In the genomic region with DNA sequence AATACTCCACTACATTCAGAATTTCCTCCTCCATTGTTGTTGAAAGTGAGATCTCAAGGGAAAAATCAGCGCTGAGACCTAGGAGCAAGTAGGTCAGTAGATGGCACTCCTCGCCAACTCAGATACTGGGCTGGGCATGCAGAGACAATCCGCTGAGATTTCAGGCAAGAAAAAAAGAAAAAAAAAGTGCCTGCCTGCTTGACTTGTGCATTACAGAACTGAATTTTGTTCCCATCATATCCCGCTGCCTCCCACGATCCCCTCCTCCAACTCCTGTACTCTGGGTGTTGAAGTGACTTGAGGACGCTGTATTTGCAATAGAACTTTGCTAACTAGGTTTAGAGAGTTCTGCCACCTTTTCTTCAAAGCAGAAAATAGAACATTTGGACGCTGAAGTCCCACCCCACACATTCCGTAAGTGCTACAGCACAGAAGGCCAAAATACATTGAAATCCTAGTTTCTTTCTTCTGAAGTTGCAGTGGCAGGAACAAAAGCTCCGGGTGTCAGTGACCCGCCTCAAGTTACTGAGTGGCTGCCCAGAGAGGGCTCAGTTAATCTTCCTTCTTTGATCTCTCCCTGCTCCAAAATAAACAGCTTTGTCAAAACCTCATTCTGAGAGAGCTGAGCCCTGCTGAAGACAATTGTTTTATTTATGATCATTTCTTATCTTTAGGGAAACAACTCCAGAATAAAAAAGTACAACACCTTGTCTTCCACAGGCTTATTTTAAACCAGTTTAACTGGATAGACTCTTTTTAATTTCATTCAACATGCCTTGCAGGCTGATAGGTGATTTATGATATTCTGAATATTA, we compare ENCODE assay signal across 1 cellular context.
A peak's percentile ranks its signal among the peaks of the same experiment; 100 is the strongest.
TF ChIP-seq lines count a peak whose summit lies in the region.

No MANE protein-coding gene starts in this region.

TF ChIP-seq in GM12878, 131 proteins besides CTCF, POLR2A, EP300 and RAD21 (continued from another document):
- TF ChIP-seq, protein P1, sequence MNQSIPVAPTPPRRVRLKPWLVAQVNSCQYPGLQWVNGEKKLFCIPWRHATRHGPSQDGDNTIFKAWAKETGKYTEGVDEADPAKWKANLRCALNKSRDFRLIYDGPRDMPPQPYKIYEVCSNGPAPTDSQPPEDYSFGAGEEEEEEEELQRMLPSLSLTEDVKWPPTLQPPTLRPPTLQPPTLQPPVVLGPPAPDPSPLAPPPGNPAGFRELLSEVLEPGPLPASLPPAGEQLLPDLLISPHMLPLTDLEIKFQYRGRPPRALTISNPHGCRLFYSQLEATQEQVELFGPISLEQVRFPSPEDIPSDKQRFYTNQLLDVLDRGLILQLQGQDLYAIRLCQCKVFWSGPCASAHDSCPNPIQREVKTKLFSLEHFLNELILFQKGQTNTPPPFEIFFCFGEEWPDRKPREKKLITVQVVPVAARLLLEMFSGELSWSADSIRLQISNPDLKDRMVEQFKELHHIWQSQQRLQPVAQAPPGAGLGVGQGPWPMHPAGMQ (IDR thresholded peaks at IDR 0.05; ENCODE audit: borderline replicate concordance), result no peak
- TF ChIP-seq CBFB (IDR thresholded peaks at IDR 0.05; ENCODE audit: low read depth) (no peak), NFYA (IDR thresholded peaks at IDR 0.05; ENCODE audit: borderline replicate concordance, low read depth, low read length) (no peak), NFIC (IDR thresholded peaks at IDR 0.05; ENCODE audit: low read depth, low read length) (no peak), JUNB (IDR thresholded peaks at IDR 0.05) (no peak), POU2F2 (IDR thresholded peaks at IDR 0.05; ENCODE audit: borderline replicate concordance, low read depth, low read length) (no peak), NRF1 (conservative IDR thresholded peaks at IDR 0.05; ENCODE audit: low read depth, low read length) (no peak), JUND (IDR thresholded peaks at IDR 0.05; ENCODE audit: low read depth, low read length) (no peak), SREBF1 (IDR thresholded peaks at IDR 0.05; ENCODE audit: low read length) (no peak), HCFC1 (IDR thresholded peaks at IDR 0.05; ENCODE audit: low read length) (no peak), LARP7 (IDR thresholded peaks at IDR 0.05) (no peak), MYB (IDR thresholded peaks at IDR 0.05; ENCODE audit: borderline replicate concordance, low read depth, low read length) (no peak), ESRRA (IDR thresholded peaks at IDR 0.05; ENCODE audit: low read length) (no peak), MYC (IDR thresholded peaks at IDR 0.05; ENCODE audit: insufficient read depth, insufficient read length, insufficient replicate concordance, low read length, severe bottlenecking) (no peak), BACH1 (IDR thresholded peaks at IDR 0.05; ENCODE audit: borderline replicate concordance) (no peak), MTA3 (IDR thresholded peaks at IDR 0.05; ENCODE audit: borderline replicate concordance, low read length) (no peak), ZNF384 (IDR thresholded peaks at IDR 0.05; ENCODE audit: borderline replicate concordance, low read depth, low read length) (peak; percentile 81), YY1 (IDR thresholded peaks at IDR 0.05; ENCODE audit: low read depth, low read length) (peak; percentile 64; the same call in 1 of the 2 replicates), RB1 (IDR thresholded peaks at IDR 0.05; ENCODE audit: borderline replicate concordance) (no peak), BMI1 (IDR thresholded peaks at IDR 0.05; ENCODE audit: borderline replicate concordance) (no peak), MTA2 (IDR thresholded peaks at IDR 0.05; ENCODE audit: low read depth) (no peak), KLF5 (IDR thresholded peaks at IDR 0.05; ENCODE audit: partially characterized antibody) (no peak), SMC3 (IDR thresholded peaks at IDR 0.05; ENCODE audit: borderline replicate concordance, low read length) (peak; percentile 78; the same call in 1 of the 2 replicates), SP1 (IDR thresholded peaks at IDR 0.05; ENCODE audit: low read depth, low read length) (no peak)
- TF ChIP-seq, protein P2, sequence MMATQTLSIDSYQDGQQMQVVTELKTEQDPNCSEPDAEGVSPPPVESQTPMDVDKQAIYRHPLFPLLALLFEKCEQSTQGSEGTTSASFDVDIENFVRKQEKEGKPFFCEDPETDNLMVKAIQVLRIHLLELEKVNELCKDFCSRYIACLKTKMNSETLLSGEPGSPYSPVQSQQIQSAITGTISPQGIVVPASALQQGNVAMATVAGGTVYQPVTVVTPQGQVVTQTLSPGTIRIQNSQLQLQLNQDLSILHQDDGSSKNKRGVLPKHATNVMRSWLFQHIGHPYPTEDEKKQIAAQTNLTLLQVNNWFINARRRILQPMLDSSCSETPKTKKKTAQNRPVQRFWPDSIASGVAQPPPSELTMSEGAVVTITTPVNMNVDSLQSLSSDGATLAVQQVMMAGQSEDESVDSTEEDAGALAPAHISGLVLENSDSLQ (IDR thresholded peaks at IDR 0.05), result no peak
- TF ChIP-seq, protein P3, sequence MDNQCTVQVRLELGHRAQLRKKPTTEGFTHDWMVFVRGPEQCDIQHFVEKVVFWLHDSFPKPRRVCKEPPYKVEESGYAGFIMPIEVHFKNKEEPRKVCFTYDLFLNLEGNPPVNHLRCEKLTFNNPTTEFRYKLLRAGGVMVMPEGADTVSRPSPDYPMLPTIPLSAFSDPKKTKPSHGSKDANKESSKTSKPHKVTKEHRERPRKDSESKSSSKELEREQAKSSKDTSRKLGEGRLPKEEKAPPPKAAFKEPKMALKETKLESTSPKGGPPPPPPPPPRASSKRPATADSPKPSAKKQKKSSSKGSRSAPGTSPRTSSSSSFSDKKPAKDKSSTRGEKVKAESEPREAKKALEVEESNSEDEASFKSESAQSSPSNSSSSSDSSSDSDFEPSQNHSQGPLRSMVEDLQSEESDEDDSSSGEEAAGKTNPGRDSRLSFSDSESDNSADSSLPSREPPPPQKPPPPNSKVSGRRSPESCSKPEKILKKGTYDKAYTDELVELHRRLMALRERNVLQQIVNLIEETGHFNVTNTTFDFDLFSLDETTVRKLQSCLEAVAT (IDR thresholded peaks at IDR 0.05), result peak; percentile 65; the same call in 1 of the 2 replicates
- TF ChIP-seq, protein P4, sequence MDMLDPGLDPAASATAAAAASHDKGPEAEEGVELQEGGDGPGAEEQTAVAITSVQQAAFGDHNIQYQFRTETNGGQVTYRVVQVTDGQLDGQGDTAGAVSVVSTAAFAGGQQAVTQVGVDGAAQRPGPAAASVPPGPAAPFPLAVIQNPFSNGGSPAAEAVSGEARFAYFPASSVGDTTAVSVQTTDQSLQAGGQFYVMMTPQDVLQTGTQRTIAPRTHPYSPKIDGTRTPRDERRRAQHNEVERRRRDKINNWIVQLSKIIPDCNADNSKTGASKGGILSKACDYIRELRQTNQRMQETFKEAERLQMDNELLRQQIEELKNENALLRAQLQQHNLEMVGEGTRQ (IDR thresholded peaks at IDR 0.05; ENCODE audit: borderline replicate concordance, low read depth, low read length), result no peak
- TF ChIP-seq, protein P5, sequence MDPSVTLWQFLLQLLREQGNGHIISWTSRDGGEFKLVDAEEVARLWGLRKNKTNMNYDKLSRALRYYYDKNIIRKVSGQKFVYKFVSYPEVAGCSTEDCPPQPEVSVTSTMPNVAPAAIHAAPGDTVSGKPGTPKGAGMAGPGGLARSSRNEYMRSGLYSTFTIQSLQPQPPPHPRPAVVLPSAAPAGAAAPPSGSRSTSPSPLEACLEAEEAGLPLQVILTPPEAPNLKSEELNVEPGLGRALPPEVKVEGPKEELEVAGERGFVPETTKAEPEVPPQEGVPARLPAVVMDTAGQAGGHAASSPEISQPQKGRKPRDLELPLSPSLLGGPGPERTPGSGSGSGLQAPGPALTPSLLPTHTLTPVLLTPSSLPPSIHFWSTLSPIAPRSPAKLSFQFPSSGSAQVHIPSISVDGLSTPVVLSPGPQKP (IDR thresholded peaks at IDR 0.05; ENCODE audit: low read depth, low read length), result no peak
- TF ChIP-seq, protein P6, sequence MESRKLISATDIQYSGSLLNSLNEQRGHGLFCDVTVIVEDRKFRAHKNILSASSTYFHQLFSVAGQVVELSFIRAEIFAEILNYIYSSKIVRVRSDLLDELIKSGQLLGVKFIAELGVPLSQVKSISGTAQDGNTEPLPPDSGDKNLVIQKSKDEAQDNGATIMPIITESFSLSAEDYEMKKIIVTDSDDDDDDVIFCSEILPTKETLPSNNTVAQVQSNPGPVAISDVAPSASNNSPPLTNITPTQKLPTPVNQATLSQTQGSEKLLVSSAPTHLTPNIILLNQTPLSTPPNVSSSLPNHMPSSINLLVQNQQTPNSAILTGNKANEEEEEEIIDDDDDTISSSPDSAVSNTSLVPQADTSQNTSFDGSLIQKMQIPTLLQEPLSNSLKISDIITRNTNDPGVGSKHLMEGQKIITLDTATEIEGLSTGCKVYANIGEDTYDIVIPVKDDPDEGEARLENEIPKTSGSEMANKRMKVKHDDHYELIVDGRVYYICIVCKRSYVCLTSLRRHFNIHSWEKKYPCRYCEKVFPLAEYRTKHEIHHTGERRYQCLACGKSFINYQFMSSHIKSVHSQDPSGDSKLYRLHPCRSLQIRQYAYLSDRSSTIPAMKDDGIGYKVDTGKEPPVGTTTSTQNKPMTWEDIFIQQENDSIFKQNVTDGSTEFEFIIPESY (IDR thresholded peaks at IDR 0.05), result peak; percentile 46; the same call in 1 of the 2 replicates
